Comparison of ENCODE assay signal across 26 cellular contexts in genomic region chr14:64795211-64795610, GRCh38.
"Had no signal": no experiment of that assay in that cellular context is flagged by ENCODE, and none has a peak within 500 bp of the region (broad histone marks: within the 10 kb centered on the region; RNA-seq: fewer than 3 reads in every experiment).

No MANE protein-coding gene starts in this region.

- H3K36me3 Mint-ChIP-seq: naive thymus-derived CD4-positive, alpha-beta T cell; natural killer cell; stimulated activated effector memory CD8-positive, alpha-beta T cell treated with anti-CD3 and anti-CD28 coated beads, Interleukin-12 subunit alpha, Interleukin-12 subunit beta, amount 100 ng/mL, for 72 hours; stimulated activated naive B cell treated with anti-CD40 and anti-IgM and Interleukin-4, amounts not matched to agents 10 μg/mL and 1 μg/mL and 100 μg/mL, for 72 hours had no signal

- DNase-seq: naive thymus-derived CD4-positive, alpha-beta T cell; natural killer cell; occipital lobe; ovary; right cardiac atrium; right lobe of liver; sigmoid colon; small intestine; stimulated activated CD4-positive, alpha-beta T cell treated with anti-CD3 and anti-CD28 coated beads, Interleukin-15, amount 100 ng/mL, for 24 hours; stimulated activated CD4-positive, alpha-beta T cell treated with anti-CD3 and anti-CD28 coated beads, Interleukin-2, amount 100 ng/mL, for 24 hours; stimulated activated CD4-positive, alpha-beta T cell treated with anti-CD3 and anti-CD28 coated beads, Interleukin-2, amount 100 ng/mL, for 48 hours; stimulated activated CD4-positive, alpha-beta T cell treated with anti-CD3 and anti-CD28 coated beads, Interleukin-4, amount 100 ng/mL, for 24 hours; stimulated activated naive B cell treated with anti-CD40 and anti-IgM and Interleukin-4, amounts not matched to agents 10 μg/mL and 1 μg/mL and 100 μg/mL, for 72 hours; stimulated activated naive CD4-positive, alpha-beta T cell treated with Interleukin-2 at 50 U/mL for 16 hours; stomach; thyroid gland; trophoblast cell; upper lobe of left lung had no signal

- H3K27me3 ChIP-seq: ovary, right lobe of liver, sigmoid colon, thyroid gland, tibial nerve, upper lobe of left lung, vagina had no signal

- H3K4me1 Mint-ChIP-seq: naive thymus-derived CD4-positive, alpha-beta T cell; natural killer cell; stimulated activated effector memory CD8-positive, alpha-beta T cell treated with anti-CD3 and anti-CD28 coated beads, Interleukin-12 subunit alpha, Interleukin-12 subunit beta, amount 100 ng/mL, for 72 hours; stimulated activated naive B cell treated with anti-CD40 and anti-IgM and Interleukin-4, amounts not matched to agents 10 μg/mL and 1 μg/mL and 100 μg/mL, for 72 hours had no signal

- H3K27ac ChIP-seq: ovary, parathyroid adenoma, prostate gland, right lobe of liver, sigmoid colon, stomach, thoracic aorta, thyroid gland, tibial nerve, upper lobe of left lung, vagina had no signal

- ATAC-seq: naive thymus-derived CD4-positive, alpha-beta T cell; natural killer cell; right cardiac atrium; right lobe of liver; stimulated activated effector memory CD8-positive, alpha-beta T cell treated with anti-CD3 and anti-CD28 coated beads, Interleukin-12 subunit alpha, Interleukin-12 subunit beta, amount 100 ng/mL, for 72 hours; stimulated activated naive B cell treated with anti-CD40 and anti-IgM and Interleukin-4, amounts not matched to agents 10 μg/mL and 1 μg/mL and 100 μg/mL, for 72 hours had no signal

- H2AFZ ChIP-seq: parathyroid adenoma had no signal

- H3K4me3 Mint-ChIP-seq: naive thymus-derived CD4-positive, alpha-beta T cell; natural killer cell; nephron; stimulated activated effector memory CD8-positive, alpha-beta T cell treated with anti-CD3 and anti-CD28 coated beads, Interleukin-12 subunit alpha, Interleukin-12 subunit beta, amount 100 ng/mL, for 72 hours; stimulated activated naive B cell treated with anti-CD40 and anti-IgM and Interleukin-4, amounts not matched to agents 10 μg/mL and 1 μg/mL and 100 μg/mL, for 72 hours; stimulated activated naive CD8-positive, alpha-beta T cell treated with anti-CD3 and anti-CD28 coated beads, Interleukin-15, Interleukin-2, amounts not matched to agents 100 ng/mL and 50 ng/mL, for 24 hours had no signal

- H3K9ac ChIP-seq: parathyroid adenoma had no signal

- H3K27ac Mint-ChIP-seq: naive thymus-derived CD4-positive, alpha-beta T cell; natural killer cell; nephron; stimulated activated effector memory CD8-positive, alpha-beta T cell treated with anti-CD3 and anti-CD28 coated beads, Interleukin-12 subunit alpha, Interleukin-12 subunit beta, amount 100 ng/mL, for 72 hours; stimulated activated naive B cell treated with anti-CD40 and anti-IgM and Interleukin-4, amounts not matched to agents 10 μg/mL and 1 μg/mL and 100 μg/mL, for 72 hours; stimulated activated naive CD8-positive, alpha-beta T cell treated with anti-CD3 and anti-CD28 coated beads, Interleukin-15, Interleukin-2, amounts not matched to agents 100 ng/mL and 50 ng/mL, for 24 hours had no signal

- H3K9me3 Mint-ChIP-seq: naive thymus-derived CD4-positive, alpha-beta T cell; natural killer cell; nephron; stimulated activated effector memory CD8-positive, alpha-beta T cell treated with anti-CD3 and anti-CD28 coated beads, Interleukin-12 subunit alpha, Interleukin-12 subunit beta, amount 100 ng/mL, for 72 hours; stimulated activated naive B cell treated with anti-CD40 and anti-IgM and Interleukin-4, amounts not matched to agents 10 μg/mL and 1 μg/mL and 100 μg/mL, for 72 hours; stimulated activated naive CD8-positive, alpha-beta T cell treated with anti-CD3 and anti-CD28 coated beads, Interleukin-15, Interleukin-2, amounts not matched to agents 100 ng/mL and 50 ng/mL, for 24 hours had no signal

- H3K4me1 ChIP-seq: parathyroid adenoma, prostate gland, right lobe of liver, sigmoid colon, thyroid gland, tibial nerve, upper lobe of left lung, vagina had no signal

- H3K27me3 Mint-ChIP-seq: stimulated activated naive CD8-positive, alpha-beta T cell treated with anti-CD3 and anti-CD28 coated beads, Interleukin-15, Interleukin-2, amounts not matched to agents 100 ng/mL and 50 ng/mL, for 24 hours had no signal

- H3K9me3 ChIP-seq: ovary, prostate gland, right lobe of liver, sigmoid colon, stomach, thoracic aorta, thyroid gland, tibial nerve, upper lobe of left lung, vagina had no signal

- H3K36me3 ChIP-seq: ovary, prostate gland, right lobe of liver, sigmoid colon, stomach, thoracic aorta, thyroid gland, tibial nerve, upper lobe of left lung, vagina had no signal

- H3K4me3 ChIP-seq: ovary, prostate gland, right lobe of liver, sigmoid colon, stomach, thoracic aorta, thyroid gland, tibial nerve, upper lobe of left lung, vagina had no signal
